ENCODE assay signal across 25 cellular contexts in genomic region chr4:92307156-92307555, GRCh38. TPM values are rescaled to one million over a fixed set of nuclear protein-coding genes. Genes with fewer than 3 reads are reported as not detected.
"Had no signal": no experiment of that assay in that cellular context is flagged by ENCODE, and none has a peak within 500 bp of the region (broad histone marks: within the 10 kb centered on the region; RNA-seq: fewer than 3 reads in every experiment).

No MANE protein-coding gene starts in this region.

- H3K36me3 Mint-ChIP-seq: activated naive CD4-positive, alpha-beta T cell treated with anti-CD3 and anti-CD28 coated beads, Interleukin-2, amount 10 ng/mL, durations not matched to agents 7 days and 5 days; natural killer cell treated with Interleukin-12 subunit alpha and Interleukin-12 subunit beta and Interleukin-15 and Interleukin-18, amount 100 ng/mL, for 72 hours; stimulated activated effector memory CD8-positive, alpha-beta T cell treated with anti-CD3 and anti-CD28 coated beads, Interleukin-12 subunit alpha, Interleukin-12 subunit beta, amount 100 ng/mL, for 72 hours had no signal

- H3K4me3 Mint-ChIP-seq: activated naive CD4-positive, alpha-beta T cell treated with anti-CD3 and anti-CD28 coated beads, Interleukin-2, amount 10 ng/mL, durations not matched to agents 7 days and 5 days; activated T-cell treated with anti-CD3 and anti-CD28 coated beads, Interleukin-2, amount 50 U/mL, for 4 hours; dendritic cell treated with granulocyte-macrophage colony-stimulating factor and Interleukin-4, amounts not matched to agents 40 ng/mL and 50 ng/mL, for 4 days; natural killer cell treated with Interleukin-12 subunit alpha and Interleukin-12 subunit beta and Interleukin-15 and Interleukin-18, amount 100 ng/mL, for 72 hours; stimulated activated effector memory CD8-positive, alpha-beta T cell treated with anti-CD3 and anti-CD28 coated beads, Interleukin-12 subunit alpha, Interleukin-12 subunit beta, amount 100 ng/mL, for 72 hours had no signal

- H3K27ac Mint-ChIP-seq: activated naive CD4-positive, alpha-beta T cell treated with anti-CD3 and anti-CD28 coated beads, Interleukin-2, amount 10 ng/mL, durations not matched to agents 7 days and 5 days; dendritic cell treated with granulocyte-macrophage colony-stimulating factor and Interleukin-4, amounts not matched to agents 40 ng/mL and 50 ng/mL, for 4 days; natural killer cell treated with Interleukin-12 subunit alpha and Interleukin-12 subunit beta and Interleukin-15 and Interleukin-18, amount 100 ng/mL, for 72 hours; stimulated activated effector memory CD8-positive, alpha-beta T cell treated with anti-CD3 and anti-CD28 coated beads, Interleukin-12 subunit alpha, Interleukin-12 subunit beta, amount 100 ng/mL, for 72 hours had no signal

- H3K4me3 ChIP-seq: cardiac muscle cell, hepatocyte, stomach, suprapubic skin, tibial nerve had no signal

- H3K36me3 ChIP-seq: cardiac muscle cell, stomach, suprapubic skin, tibial nerve, WERI-Rb-1 had no signal

- H3K4me1 ChIP-seq: foreskin keratinocyte, parathyroid adenoma had no signal

- ATAC-seq: activated T-cell treated with anti-CD3 and anti-CD28 coated beads, Interleukin-2, amount 50 U/mL, for 4 hours; foreskin keratinocyte; left ventricle myocardium superior; natural killer cell treated with Interleukin-12 subunit alpha and Interleukin-12 subunit beta and Interleukin-15 and Interleukin-18, amount 100 ng/mL, for 72 hours; sciatic nerve; stimulated activated effector memory CD8-positive, alpha-beta T cell treated with anti-CD3 and anti-CD28 coated beads, Interleukin-12 subunit alpha, Interleukin-12 subunit beta, amount 100 ng/mL, for 72 hours had no signal

- DNase-seq: activated CD4-positive, alpha-beta T cell treated with anti-CD3 and anti-CD28 coated beads for 1 hour; activated CD4-positive, alpha-beta T cell treated with anti-CD3 and anti-CD28 coated beads, Interleukin-2, amount 50 U/mL, for 1 hour; activated CD8-positive, alpha-beta memory T cell treated with anti-CD3 and anti-CD28 coated beads for 24 hours; activated CD8-positive, alpha-beta memory T cell treated with anti-CD3 and anti-CD28 coated beads, Interleukin-2, amount 50 U/mL, for 4 hours; activated naive CD4-positive, alpha-beta T cell treated with anti-CD3 and anti-CD28 coated beads, Interleukin-2, amount 10 ng/mL, durations not matched to agents 7 days and 5 days; activated T-cell treated with anti-CD3 and anti-CD28 coated beads, Interleukin-2, amount 50 U/mL, for 4 hours; effector CD8-positive, alpha-beta T cell; foreskin keratinocyte; glutamatergic neuron; left ventricle myocardium superior; mammary epithelial cell; small intestine; stimulated activated CD4-positive, alpha-beta T cell treated with anti-CD3 and anti-CD28 coated beads, Interleukin-2, amount 100 ng/mL, for 24 hours; stomach; T-helper 1 cell; WERI-Rb-1 had no signal

- H3K27ac ChIP-seq: cardiac muscle cell, foreskin keratinocyte, hepatocyte, parathyroid adenoma, stomach, suprapubic skin, tibial nerve, WERI-Rb-1 had no signal

- H3K9me3 ChIP-seq: stomach, suprapubic skin, tibial nerve had no signal

- H3K9me3 Mint-ChIP-seq: activated naive CD4-positive, alpha-beta T cell treated with anti-CD3 and anti-CD28 coated beads, Interleukin-2, amount 10 ng/mL, durations not matched to agents 7 days and 5 days; dendritic cell treated with granulocyte-macrophage colony-stimulating factor and Interleukin-4, amounts not matched to agents 40 ng/mL and 50 ng/mL, for 4 days had no signal

- H3K4me1 Mint-ChIP-seq: stimulated activated effector memory CD8-positive, alpha-beta T cell treated with anti-CD3 and anti-CD28 coated beads, Interleukin-12 subunit alpha, Interleukin-12 subunit beta, amount 100 ng/mL, for 72 hours had no signal

RNA-seq across cellular contexts. Expression of gene GRID2, which starts 3.4 kb away (rescaled TPM):
- total RNA-seq: foreskin keratinocyte; mammary epithelial cell; natural killer cell treated with Interleukin-12 subunit alpha and Interleukin-12 subunit beta and Interleukin-15 and Interleukin-18, amount 100 ng/mL, for 72 hours; suprapubic skin had no signal
